ENCODE assay signal across 1 cellular context in the genomic region with DNA sequence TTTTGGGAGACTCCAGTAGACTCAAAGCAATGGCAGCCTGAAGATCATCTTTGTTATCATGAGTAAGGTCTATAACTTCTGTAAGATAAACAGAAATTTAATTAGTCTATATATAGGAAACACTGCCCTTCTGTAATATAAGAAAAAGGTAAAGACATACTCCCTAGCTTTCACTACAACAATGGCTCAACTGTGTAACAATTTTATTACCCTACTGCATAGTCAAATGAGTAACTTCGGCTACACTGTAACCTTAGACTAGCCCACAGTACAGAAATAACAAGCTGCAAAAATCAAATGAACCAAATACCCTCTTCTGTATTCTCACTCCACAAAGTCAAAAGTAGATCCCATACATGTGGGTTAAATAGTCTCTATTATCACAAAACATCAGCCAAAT.
TF ChIP-seq lines count a peak whose summit lies in the region.

No MANE protein-coding gene starts in this region.

TF ChIP-seq in HEK293, 187 proteins besides CTCF, POLR2A, EP300 and RAD21 (continued from another document):
- TF ChIP-seq, protein P1, sequence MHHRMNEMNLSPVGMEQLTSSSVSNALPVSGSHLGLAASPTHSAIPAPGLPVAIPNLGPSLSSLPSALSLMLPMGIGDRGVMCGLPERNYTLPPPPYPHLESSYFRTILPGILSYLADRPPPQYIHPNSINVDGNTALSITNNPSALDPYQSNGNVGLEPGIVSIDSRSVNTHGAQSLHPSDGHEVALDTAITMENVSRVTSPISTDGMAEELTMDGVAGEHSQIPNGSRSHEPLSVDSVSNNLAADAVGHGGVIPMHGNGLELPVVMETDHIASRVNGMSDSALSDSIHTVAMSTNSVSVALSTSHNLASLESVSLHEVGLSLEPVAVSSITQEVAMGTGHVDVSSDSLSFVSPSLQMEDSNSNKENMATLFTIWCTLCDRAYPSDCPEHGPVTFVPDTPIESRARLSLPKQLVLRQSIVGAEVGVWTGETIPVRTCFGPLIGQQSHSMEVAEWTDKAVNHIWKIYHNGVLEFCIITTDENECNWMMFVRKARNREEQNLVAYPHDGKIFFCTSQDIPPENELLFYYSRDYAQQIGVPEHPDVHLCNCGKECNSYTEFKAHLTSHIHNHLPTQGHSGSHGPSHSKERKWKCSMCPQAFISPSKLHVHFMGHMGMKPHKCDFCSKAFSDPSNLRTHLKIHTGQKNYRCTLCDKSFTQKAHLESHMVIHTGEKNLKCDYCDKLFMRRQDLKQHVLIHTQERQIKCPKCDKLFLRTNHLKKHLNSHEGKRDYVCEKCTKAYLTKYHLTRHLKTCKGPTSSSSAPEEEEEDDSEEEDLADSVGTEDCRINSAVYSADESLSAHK (tag by site-specific recombination; IDR thresholded peaks at IDR 0.05) = no peak
- TF ChIP-seq WT1 (tag by site-specific recombination; IDR thresholded peaks at IDR 0.05) = peak; percentile 55; the same call in 1 of the 2 replicates
